In the genomic region with DNA sequence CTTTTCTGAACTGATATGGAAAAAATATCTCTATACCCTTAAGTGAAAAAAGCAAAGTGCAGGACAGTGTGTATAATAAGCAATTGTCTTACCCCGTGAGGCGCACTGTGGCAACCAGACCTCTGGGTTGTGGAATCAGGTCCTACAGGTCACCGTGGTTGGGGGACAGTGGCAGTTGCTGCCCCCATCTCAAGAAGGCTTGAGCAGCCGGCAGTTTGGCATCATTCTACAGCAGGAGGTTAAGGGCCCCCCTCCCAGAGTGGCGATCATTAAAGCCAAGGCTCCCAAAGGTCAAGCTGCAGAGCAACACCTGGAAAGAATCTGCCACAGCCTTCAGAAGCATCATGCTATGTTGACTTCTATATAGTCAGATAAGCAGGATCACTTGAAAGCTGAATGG, we compare ENCODE assay signal across 31 cellular contexts.
"Had no signal": no experiment of that assay in that cellular context is flagged by ENCODE, and none has a peak within 500 bp of the region (broad histone marks: within the 10 kb centered on the region; RNA-seq: fewer than 3 reads in every experiment).

No MANE protein-coding gene starts in this region.

- H3K36me3 ChIP-seq: adrenal gland, colonic mucosa, esophagus muscularis mucosa, gastrocnemius medialis had no signal

- H3K27me3 Mint-ChIP-seq: activated CD4-positive, alpha-beta memory T cell treated with anti-CD3 and anti-CD28 coated beads for 36 hours; activated CD4-positive, alpha-beta T cell treated with anti-CD3 and anti-CD28 coated beads for 36 hours; activated CD4-positive, alpha-beta T cell treated with anti-CD3 and anti-CD28 coated beads, Interleukin-2, amount 10 ng/mL, durations not matched to agents 24 days and 14 days; activated CD8-positive, alpha-beta memory T cell treated with anti-CD3 and anti-CD28 coated beads, Interleukin-2, amount 10 ng/mL, durations not matched to agents 7 days and 5 days; activated naive CD4-positive, alpha-beta T cell treated with anti-CD3 and anti-CD28 coated beads, Interleukin-2, amount 50 U/mL, for 24 hours; activated naive CD8-positive, alpha-beta T cell treated with anti-CD3 and anti-CD28 coated beads for 36 hours; activated naive CD8-positive, alpha-beta T cell treated with anti-CD3 and anti-CD28 coated beads, Interleukin-2, amount 50 U/mL, for 24 hours; dendritic cell treated with granulocyte-macrophage colony-stimulating factor and Interleukin-4, amounts not matched to agents 40 ng/mL and 50 ng/mL, for 4 days had no signal

- H3K36me3 Mint-ChIP-seq: activated CD4-positive, alpha-beta memory T cell treated with anti-CD3 and anti-CD28 coated beads for 36 hours; activated CD8-positive, alpha-beta memory T cell treated with anti-CD3 and anti-CD28 coated beads, Interleukin-2, amount 10 ng/mL, durations not matched to agents 7 days and 5 days; activated naive CD4-positive, alpha-beta T cell treated with anti-CD3 and anti-CD28 coated beads, Interleukin-2, amount 50 U/mL, for 24 hours; activated naive CD8-positive, alpha-beta T cell treated with anti-CD3 and anti-CD28 coated beads for 36 hours had no signal

- ATAC-seq: activated CD4-positive, alpha-beta T cell treated with anti-CD3 and anti-CD28 coated beads for 36 hours; activated CD8-positive, alpha-beta memory T cell treated with anti-CD3 and anti-CD28 coated beads, Interleukin-2, amount 10 ng/mL, durations not matched to agents 7 days and 5 days; activated CD8-positive, alpha-beta T cell treated with anti-CD3 and anti-CD28 coated beads, Interleukin-2, amount 10 ng/mL, durations not matched to agents 7 days and 5 days; activated naive CD8-positive, alpha-beta T cell treated with anti-CD3 and anti-CD28 coated beads, Interleukin-2, amount 50 U/mL, for 24 hours; body of pancreas; foreskin keratinocyte; gastrocnemius medialis had no signal

- H3K27ac ChIP-seq: adrenal gland, body of pancreas, colonic mucosa, dorsolateral prefrontal cortex, esophagus muscularis mucosa, foreskin keratinocyte, gastrocnemius medialis had no signal

- H3K9me3 ChIP-seq: adrenal gland, body of pancreas, colonic mucosa, esophagus muscularis mucosa, gastrocnemius medialis had no signal

- H3K4me3 ChIP-seq: adrenal gland, body of pancreas, colonic mucosa, dorsolateral prefrontal cortex, esophagus muscularis mucosa, gastrocnemius medialis had no signal

- H3K27ac Mint-ChIP-seq: activated CD4-positive, alpha-beta memory T cell treated with anti-CD3 and anti-CD28 coated beads for 36 hours; activated CD4-positive, alpha-beta T cell treated with anti-CD3 and anti-CD28 coated beads for 36 hours; activated CD4-positive, alpha-beta T cell treated with anti-CD3 and anti-CD28 coated beads, Interleukin-2, amount 10 ng/mL, durations not matched to agents 24 days and 14 days; activated CD8-positive, alpha-beta memory T cell treated with anti-CD3 and anti-CD28 coated beads, Interleukin-2, amount 10 ng/mL, durations not matched to agents 7 days and 5 days; activated CD8-positive, alpha-beta T cell treated with anti-CD3 and anti-CD28 coated beads, Interleukin-2, amount 10 ng/mL, durations not matched to agents 7 days and 5 days; activated naive CD4-positive, alpha-beta T cell treated with anti-CD3 and anti-CD28 coated beads for 36 hours; activated naive CD4-positive, alpha-beta T cell treated with anti-CD3 and anti-CD28 coated beads, Interleukin-2, amount 50 U/mL, for 24 hours; activated naive CD8-positive, alpha-beta T cell treated with anti-CD3 and anti-CD28 coated beads for 36 hours; activated naive CD8-positive, alpha-beta T cell treated with anti-CD3 and anti-CD28 coated beads, Interleukin-2, amount 50 U/mL, for 24 hours; activated T-helper 1 cell treated with anti-CD3 and anti-CD28 coated beads, Interleukin-12 subunit alpha, Interleukin-12 subunit beta, Interleukin-2, Interleukin-4 antibody, amounts not matched to agents 30 ng/mL and 10 ng/mL and 1 ng/mL, durations not matched to agents 14 hours and 24 hours and 36 hours; activated T-helper 2 cell treated with anti-CD3 and anti-CD28 coated beads, Interferon-gamma antibody, Interleukin-2, Interleukin-4, amounts not matched to agents 10 μg/mL and 5 μg/mL and 100 μg/mL, durations not matched to agents 14 hours and 24 hours and 36 hours; dendritic cell treated with granulocyte-macrophage colony-stimulating factor and Interleukin-4, amounts not matched to agents 40 ng/mL and 50 ng/mL, for 4 days had no signal

- H3K27me3 ChIP-seq: adrenal gland, body of pancreas, colonic mucosa, dorsolateral prefrontal cortex, esophagus muscularis mucosa, foreskin keratinocyte, gastrocnemius medialis had no signal

- H3K4me3 Mint-ChIP-seq: activated CD4-positive, alpha-beta memory T cell treated with anti-CD3 and anti-CD28 coated beads for 36 hours; activated CD4-positive, alpha-beta T cell treated with anti-CD3 and anti-CD28 coated beads for 36 hours; activated CD4-positive, alpha-beta T cell treated with anti-CD3 and anti-CD28 coated beads, Interleukin-2, amount 10 ng/mL, durations not matched to agents 24 days and 14 days; activated CD8-positive, alpha-beta memory T cell treated with anti-CD3 and anti-CD28 coated beads, Interleukin-2, amount 10 ng/mL, durations not matched to agents 7 days and 5 days; activated CD8-positive, alpha-beta T cell treated with anti-CD3 and anti-CD28 coated beads, Interleukin-2, amount 10 ng/mL, durations not matched to agents 7 days and 5 days; activated naive CD4-positive, alpha-beta T cell treated with anti-CD3 and anti-CD28 coated beads for 36 hours; activated naive CD4-positive, alpha-beta T cell treated with anti-CD3 and anti-CD28 coated beads, Interleukin-2, amount 50 U/mL, for 24 hours; activated naive CD8-positive, alpha-beta T cell treated with anti-CD3 and anti-CD28 coated beads for 36 hours; activated naive CD8-positive, alpha-beta T cell treated with anti-CD3 and anti-CD28 coated beads, Interleukin-2, amount 50 U/mL, for 24 hours; activated T-helper 1 cell treated with anti-CD3 and anti-CD28 coated beads, Interleukin-12 subunit alpha, Interleukin-12 subunit beta, Interleukin-2, Interleukin-4 antibody, amounts not matched to agents 30 ng/mL and 10 ng/mL and 1 ng/mL, durations not matched to agents 14 hours and 24 hours and 36 hours; dendritic cell treated with granulocyte-macrophage colony-stimulating factor and Interleukin-4, amounts not matched to agents 40 ng/mL and 50 ng/mL, for 4 days had no signal

- H3K4me1 ChIP-seq: adrenal gland, body of pancreas, colonic mucosa, foreskin keratinocyte had no signal

- DNase-seq: activated CD4-positive, alpha-beta memory T cell treated with anti-CD3 and anti-CD28 coated beads for 36 hours; activated CD4-positive, alpha-beta T cell treated with anti-CD3 and anti-CD28 coated beads for 36 hours; activated CD4-positive, alpha-beta T cell treated with anti-CD3 and anti-CD28 coated beads, Interleukin-2, amount 10 ng/mL, durations not matched to agents 24 days and 14 days; activated CD4-positive, CD25-positive, alpha-beta regulatory T cell; activated CD4-positive, CD25-positive, alpha-beta regulatory T cell treated with anti-CD3 and anti-CD28 coated beads, Interleukin-2, amount 50 U/mL, for 72 hours; activated CD8-positive, alpha-beta memory T cell treated with anti-CD3 and anti-CD28 coated beads, Interleukin-2, amount 10 ng/mL, durations not matched to agents 7 days and 5 days; activated CD8-positive, alpha-beta memory T cell treated with anti-CD3 and anti-CD28 coated beads, Interleukin-2, amount 50 U/mL, for 4 hours; activated CD8-positive, alpha-beta T cell treated with anti-CD3 and anti-CD28 coated beads, Interleukin-2, amount 10 ng/mL, durations not matched to agents 7 days and 5 days; activated effector memory CD4-positive, alpha-beta T cell treated with anti-CD3 and anti-CD28 coated beads, Interleukin-2, amount 50 U/mL, for 16 hours; activated naive CD4-positive, alpha-beta T cell treated with anti-CD3 and anti-CD28 coated beads for 36 hours; activated naive CD8-positive, alpha-beta T cell treated with anti-CD3 and anti-CD28 coated beads for 36 hours; activated naive CD8-positive, alpha-beta T cell treated with anti-CD3 and anti-CD28 coated beads, Interleukin-2, amount 50 U/mL, for 24 hours; activated T-cell treated with anti-CD3 and anti-CD28 coated beads, Interleukin-2, amount 50 U/mL, for 1 hour; activated T-cell treated with anti-CD3 and anti-CD28 coated beads, Interleukin-2, amount 50 U/mL, for 48 hours; adrenal gland; amygdala; aorta; body of pancreas; central memory CD4-positive, alpha-beta T cell; cerebellar nuclear complex; colonic mucosa; dorsolateral prefrontal cortex; effector memory CD4-positive, alpha-beta T cell; foreskin keratinocyte; gastrocnemius medialis; T-helper 2 cell had no signal

- H3K9me3 Mint-ChIP-seq: activated CD4-positive, alpha-beta memory T cell treated with anti-CD3 and anti-CD28 coated beads for 36 hours; activated CD4-positive, alpha-beta T cell treated with anti-CD3 and anti-CD28 coated beads, Interleukin-2, amount 10 ng/mL, durations not matched to agents 24 days and 14 days; activated naive CD4-positive, alpha-beta T cell treated with anti-CD3 and anti-CD28 coated beads for 36 hours; activated naive CD4-positive, alpha-beta T cell treated with anti-CD3 and anti-CD28 coated beads, Interleukin-2, amount 50 U/mL, for 24 hours; activated naive CD8-positive, alpha-beta T cell treated with anti-CD3 and anti-CD28 coated beads for 36 hours; activated naive CD8-positive, alpha-beta T cell treated with anti-CD3 and anti-CD28 coated beads, Interleukin-2, amount 50 U/mL, for 24 hours; activated T-helper 1 cell treated with anti-CD3 and anti-CD28 coated beads, Interleukin-12 subunit alpha, Interleukin-12 subunit beta, Interleukin-2, Interleukin-4 antibody, amounts not matched to agents 30 ng/mL and 10 ng/mL and 1 ng/mL, durations not matched to agents 14 hours and 24 hours and 36 hours; activated T-helper 2 cell treated with anti-CD3 and anti-CD28 coated beads, Interferon-gamma antibody, Interleukin-2, Interleukin-4, amounts not matched to agents 10 μg/mL and 5 μg/mL and 100 μg/mL, durations not matched to agents 14 hours and 24 hours and 36 hours; dendritic cell treated with granulocyte-macrophage colony-stimulating factor and Interleukin-4, amounts not matched to agents 40 ng/mL and 50 ng/mL, for 4 days had no signal
